13 cellular contexts compared by ENCODE assay signal in genomic region chr7:80106498-80107113, GRCh38. TPM values are rescaled to one million over a fixed set of nuclear protein-coding genes. Genes with fewer than 3 reads are reported as not detected.
DNase-seq lines count a peak whose midpoint lies in the region; ATAC-seq, FAIRE-seq and TF ChIP-seq lines count a peak whose summit lies in the region.
"Had no signal": no experiment of that assay in that cellular context is flagged by ENCODE, and none has a peak within 500 bp of the region (broad histone marks: within the 10 kb centered on the region; RNA-seq: fewer than 3 reads in every experiment).

No MANE protein-coding gene starts in this region.

- no peaks in the 10 kb centered on the region for H3K36me3 Mint-ChIP-seq in stimulated activated naive CD8-positive, alpha-beta T cell treated with anti-CD3 and anti-CD28 coated beads, Interleukin-15, Interleukin-2, amounts not matched to agents 100 ng/mL and 50 ng/mL, for 24 hours (ENCODE audit: low read depth)

- DNase-seq in stimulated activated naive CD8-positive, alpha-beta T cell treated with anti-CD3 and anti-CD28 coated beads, Interleukin-15, Interleukin-2, amounts not matched to agents 100 U/mL and 50 U/mL, for 24 hours, result no peak
- DNase-seq in KBM-7, result peak; percentile 77
- DNase-seq in glomerular endothelial cell (ENCODE audit: extremely low read depth, low read depth, low spot score), result peak; percentile 29
- DNase-seq in SHP77 treated with DMSO at 0.1 percent for 48 hours (lab: John Stamatoyannopoulos, UW), result no peak
- DNase-seq in GM12892 (ENCODE audit: insufficient read length), result no peak
- DNase-seq in NCI-H2196 (lab: John Stamatoyannopoulos, UW; ENCODE audit: unreplicated experiment), result no peak
- no peak for DNase-seq in GM19240 (ENCODE audit: insufficient read length, low spot score)
- DNase-seq: activated CD8-positive, alpha-beta memory T cell treated with anti-CD3 and anti-CD28 coated beads, Interleukin-2, amount 50 U/mL, for 48 hours; body of pancreas; esophagus squamous epithelium; posterior cingulate gyrus; upper lobe of left lung had no signal

- no peak for TF ChIP-seq POLR2A in GM12892 (IDR thresholded peaks at IDR 0.05; ENCODE audit: low read depth, low read length)

- no peak for FAIRE-seq in GM12892 (lab: Jason Lieb, UNC)

- no peak for ATAC-seq in stimulated activated naive CD8-positive, alpha-beta T cell treated with anti-CD3 and anti-CD28 coated beads, Interleukin-15, Interleukin-2, amounts not matched to agents 100 U/mL and 50 U/mL, for 24 hours
- ATAC-seq: body of pancreas had no signal

- in situ Hi-C loops in KBM-7 (cut with MboI; ENCODE audit: low pct_unique_long_range_greater_than_20kb, low sequenced_read_pairs), result no loop called here

- no peak overlapping the region for H3K4me3 Mint-ChIP-seq in stimulated activated naive CD8-positive, alpha-beta T cell treated with anti-CD3 and anti-CD28 coated beads, Interleukin-15, Interleukin-2, amounts not matched to agents 100 ng/mL and 50 ng/mL, for 24 hours

- peaks cover 4% of the 10 kb centered on the region for H3K9me3 Mint-ChIP-seq in stimulated activated naive CD8-positive, alpha-beta T cell treated with anti-CD3 and anti-CD28 coated beads, Interleukin-15, Interleukin-2, amounts not matched to agents 100 ng/mL and 50 ng/mL, for 24 hours

- H3K27ac Mint-ChIP-seq in stimulated activated naive CD8-positive, alpha-beta T cell treated with anti-CD3 and anti-CD28 coated beads, Interleukin-15, Interleukin-2, amounts not matched to agents 100 ng/mL and 50 ng/mL, for 24 hours, result peak overlapping the region; percentile 58

- H3K4me1 Mint-ChIP-seq in stimulated activated naive CD8-positive, alpha-beta T cell treated with anti-CD3 and anti-CD28 coated beads, Interleukin-15, Interleukin-2, amounts not matched to agents 100 ng/mL and 50 ng/mL, for 24 hours (ENCODE audit: low read depth), result peaks cover 25% of the 10 kb centered on the region

- H3K27me3 Mint-ChIP-seq in stimulated activated naive CD8-positive, alpha-beta T cell treated with anti-CD3 and anti-CD28 coated beads, Interleukin-15, Interleukin-2, amounts not matched to agents 100 ng/mL and 50 ng/mL, for 24 hours, result no peaks in the 10 kb centered on the region

RNA-seq across cellular contexts. Expression of gene GNAI1, which starts 28.0 kb away (rescaled TPM):
- 20.0 and 26.7 TPM in 2 replicates for total RNA-seq in glomerular endothelial cell
- not detected for polyA plus RNA-seq in GM12892 (2012; ENCODE audit: missing spikeins)

Comparison
In these comparisons a context has a peak if more than half of its experiments do, and no peak if none do; other contexts are left out.
1. DNase-seq: peak in KBM-7 (single experiment) and glomerular endothelial cell (single experiment); none in stimulated activated naive CD8-positive, alpha-beta T cell treated with anti-CD3 and anti-CD28 coated beads, Interleukin-15, Interleukin-2, amounts not matched to agents 100 U/mL and 50 U/mL, for 24 hours (single experiment), SHP77 treated with DMSO at 0.1 percent for 48 hours (single experiment), GM12892 (single experiment), NCI-H2196 (single experiment) and GM19240 (single experiment).